In genomic region chr5:59178071-59178470, GRCh38 we compare ENCODE assay signal across 1 cellular context.
TF ChIP-seq lines count a peak whose summit lies in the region.

No MANE protein-coding gene starts in this region.

TF ChIP-seq in GM12878, 131 proteins besides CTCF, POLR2A, EP300 and RAD21 (continued from another document):
- TF ChIP-seq KAT2A (conservative IDR thresholded peaks at IDR 0.05; ENCODE audit: control insufficient read depth, low read depth, low read length) (no peak), DPF2 (IDR thresholded peaks at IDR 0.05) (0 out of 2 replicates have a peak, but pooled peaks have one; percentile 26), IRF4 (IDR thresholded peaks at IDR 0.05; ENCODE audit: low read depth, low read length) (peak; percentile 27; the same call in 1 of the 2 replicates), SREBF1 (IDR thresholded peaks at IDR 0.05; ENCODE audit: low read length) (no peak)
TF ChIP-seq in GM12878: peak in this region for 10.
